Comparison of ENCODE assay signal across 1 cellular context in the genomic region with DNA sequence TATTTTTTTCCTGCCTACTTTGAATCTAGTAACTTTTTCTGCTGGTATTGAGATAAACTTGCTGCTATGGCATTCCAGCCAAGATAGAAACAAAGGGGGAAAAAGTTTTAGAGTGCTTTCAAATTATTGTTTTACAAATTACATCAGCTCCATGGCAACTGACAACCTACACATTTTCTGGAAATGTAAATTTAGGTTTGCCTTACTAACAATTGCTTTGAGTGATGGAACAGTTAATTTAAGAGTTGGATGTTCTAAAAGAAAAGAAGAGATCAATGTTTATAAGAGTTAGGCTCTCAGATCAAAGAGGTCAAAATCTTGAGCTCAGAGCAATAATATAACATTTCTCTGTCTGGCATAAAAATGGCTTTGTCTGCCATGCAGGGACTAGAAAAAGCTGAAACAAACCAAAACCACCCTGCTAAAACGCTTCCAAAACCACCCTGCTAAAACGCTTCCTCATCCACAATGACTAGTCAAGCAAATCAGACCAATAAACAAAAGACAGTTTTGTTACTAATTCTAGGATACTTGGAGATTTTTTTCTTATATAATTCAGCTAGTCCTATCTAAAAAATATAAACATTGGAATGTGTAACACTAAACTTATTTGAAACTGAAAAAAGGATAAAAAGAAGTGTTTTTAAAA.
TF ChIP-seq lines count a peak whose summit lies in the region.

No MANE protein-coding gene starts in this region.

TF ChIP-seq in GM23338, 12 proteins besides CTCF, POLR2A, EP300 and RAD21 (continued from another document):
- TF ChIP-seq ZNF462 (CRISPR knock-in tag; IDR thresholded peaks at IDR 0.05) = no peak
- no peak for TF ChIP-seq ZNF114 (CRISPR knock-in tag; IDR thresholded peaks at IDR 0.05)
- no peak for TF ChIP-seq EZH2phosphoT487 (IDR thresholded peaks at IDR 0.05; ENCODE audit: unreplicated experiment)
- no peak for TF ChIP-seq ETS1 (IDR thresholded peaks at IDR 0.05)
- TF ChIP-seq EZH2 (IDR thresholded peaks at IDR 0.05; ENCODE audit: low read depth, unreplicated experiment) = no peak
